Comparison of ENCODE assay signal across 20 cellular contexts in the genomic region with DNA sequence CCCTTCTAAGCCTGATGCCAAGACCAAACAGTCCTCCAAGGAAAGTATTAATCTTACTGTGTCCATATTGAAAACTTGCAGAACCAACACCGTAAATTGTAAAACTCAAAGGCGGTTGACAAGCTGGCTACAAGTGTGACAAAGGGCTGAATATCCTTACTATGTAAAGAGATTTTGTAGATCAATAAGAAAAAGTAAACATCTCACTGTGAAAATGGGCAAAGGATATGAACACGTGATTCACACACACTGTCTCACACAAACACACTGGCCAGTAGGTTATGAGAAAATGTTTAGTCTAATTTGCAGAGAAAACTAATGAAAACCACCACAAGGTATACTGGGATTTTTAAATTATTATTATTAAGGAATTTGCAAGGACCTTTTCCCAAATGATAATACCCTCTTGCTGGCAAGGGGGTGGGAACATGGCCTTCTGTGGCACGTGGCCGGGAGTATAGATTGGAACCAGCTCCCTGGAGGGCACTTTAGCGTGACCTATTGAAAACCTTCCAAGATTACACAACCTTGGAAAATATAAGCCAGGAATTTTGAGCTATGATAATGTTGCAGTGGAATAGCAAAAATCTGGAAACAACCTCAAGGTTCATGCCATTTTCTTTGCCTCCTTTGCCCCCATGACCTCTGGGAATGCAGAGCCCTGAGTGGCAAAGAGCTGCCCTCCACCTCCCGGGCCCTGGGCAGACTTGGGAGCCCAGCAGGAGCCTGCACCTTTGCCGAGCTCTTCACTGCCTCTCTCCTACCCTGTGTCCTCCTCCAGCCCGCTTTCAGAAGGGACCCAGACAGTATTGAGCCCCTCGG.
"Had no signal": no experiment of that assay in that cellular context is flagged by ENCODE, and none has a peak within 500 bp of the region (broad histone marks: within the 10 kb centered on the region; RNA-seq: fewer than 3 reads in every experiment).

No MANE protein-coding gene starts in this region.

- H3K4me1 ChIP-seq: gastrocnemius medialis, stomach had no signal

- H3K9me3 ChIP-seq: gastrocnemius medialis, ovary, stomach, thyroid gland had no signal

- ATAC-seq: activated CD4-positive, alpha-beta T cell treated with anti-CD3 and anti-CD28 coated beads for 36 hours; activated CD8-positive, alpha-beta memory T cell treated with anti-CD3 and anti-CD28 coated beads, Interleukin-2, amount 10 ng/mL, durations not matched to agents 7 days and 5 days; activated CD8-positive, alpha-beta T cell treated with anti-CD3 and anti-CD28 coated beads, Interleukin-2, amount 10 ng/mL, durations not matched to agents 7 days and 5 days; gastrocnemius medialis; natural killer cell; stimulated activated naive B cell treated with anti-CD40 and anti-IgM and Interleukin-4, amounts not matched to agents 10 μg/mL and 1 μg/mL and 100 μg/mL, for 72 hours had no signal

- H3K36me3 ChIP-seq: gastrocnemius medialis, ovary, thyroid gland had no signal

- H3K4me2 ChIP-seq: smooth muscle cell had no signal

- H3K27ac ChIP-seq: gastrocnemius medialis, ovary, stomach had no signal

- DNase-seq: activated B cell treated with CpG ODN at 0.5 μM for 24 hours; activated CD4-positive, alpha-beta T cell treated with anti-CD3 and anti-CD28 coated beads for 36 hours; activated CD8-positive, alpha-beta memory T cell treated with anti-CD3 and anti-CD28 coated beads, Interleukin-2, amount 10 ng/mL, durations not matched to agents 7 days and 5 days; activated CD8-positive, alpha-beta T cell treated with anti-CD3 and anti-CD28 coated beads, Interleukin-2, amount 10 ng/mL, durations not matched to agents 7 days and 5 days; activated effector memory CD4-positive, alpha-beta T cell treated with Interleukin-2 at 50 U/mL for 16 hours; activated naive CD4-positive, alpha-beta T cell treated with Interleukin-2 at 50 U/mL for 16 hours; effector CD8-positive, alpha-beta T cell; erythroblast; gastrocnemius medialis; hippocampal formation; mesendoderm; natural killer cell; ovary; stimulated activated CD4-positive, alpha-beta T cell treated with anti-CD3 and anti-CD28 coated beads, Interleukin-1b, Interleukin-23, amount 100 ng/mL, for 48 hours; stimulated activated naive B cell treated with anti-CD40 and anti-IgM and Interleukin-4, amounts not matched to agents 10 μg/mL and 1 μg/mL and 100 μg/mL, for 72 hours; stomach; T-helper 1 cell had no signal

- H3K27me3 ChIP-seq: gastrocnemius medialis, ovary, stomach, thyroid gland had no signal

- H3K4me3 ChIP-seq: gastrocnemius medialis, lung, ovary, smooth muscle cell, stomach, thyroid gland had no signal
